ENCODE assay signal across 9 cellular contexts in the genomic region with DNA sequence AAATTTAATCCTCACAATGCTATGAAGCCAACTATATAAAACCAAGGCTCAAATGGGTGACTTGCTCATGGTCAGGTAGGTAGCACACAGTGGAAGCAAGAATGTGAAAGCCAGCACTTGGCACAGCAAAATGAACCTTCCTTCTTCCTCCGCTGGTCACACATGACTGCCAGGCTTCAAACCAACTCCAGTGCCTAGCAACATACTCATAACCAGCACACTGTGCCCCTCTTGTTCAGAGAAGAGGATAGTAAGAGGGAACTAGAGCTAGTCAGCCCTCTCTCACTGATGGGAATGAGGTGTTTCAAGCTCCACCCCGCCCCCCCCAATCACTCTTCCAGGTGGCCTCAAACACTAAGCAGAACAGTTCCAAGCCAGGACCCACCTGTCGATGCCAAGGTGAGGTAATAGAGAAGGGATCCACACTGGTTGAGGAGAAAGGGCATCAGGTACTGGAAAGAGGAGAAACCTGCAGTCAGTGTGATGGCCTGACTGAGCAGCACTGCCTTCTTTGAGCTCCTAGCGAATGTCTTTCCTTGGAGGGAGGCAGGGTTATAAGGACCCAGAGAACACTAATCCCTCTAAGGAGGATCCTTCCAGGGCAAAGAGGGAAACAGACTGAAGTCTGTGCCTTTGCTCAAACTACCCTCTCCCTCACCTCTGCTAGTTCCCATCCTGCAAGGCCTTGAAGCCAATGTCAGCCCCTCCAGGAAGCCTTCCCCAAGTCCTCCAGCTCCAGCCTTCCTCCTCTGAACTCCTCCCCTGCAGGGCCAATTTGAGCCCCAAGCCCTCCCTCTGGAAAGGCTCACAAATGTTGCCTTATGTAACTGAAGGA. TPM values are rescaled to one million over a fixed set of nuclear protein-coding genes. Genes with fewer than 3 reads are reported as not detected.
A peak's percentile ranks its signal among the peaks of the same experiment; 100 is the strongest.
DNase-seq lines count a peak whose midpoint lies in the region; ATAC-seq and TF ChIP-seq lines count a peak whose summit lies in the region.
"Had no signal": no experiment of that assay in that cellular context is flagged by ENCODE, and none has a peak within 500 bp of the region (broad histone marks: within the 10 kb centered on the region; RNA-seq: fewer than 3 reads in every experiment).

No MANE protein-coding gene starts in this region.

- CTCF ChIA-PET in SK-N-SH (lab: Yijun Ruan, JAX) (interaction anchor here (0.9 to 4.3 kb wide), 3 partner anchors 12 to 27 kb away, joined by 3 to 20 read pairs (median 8); no protein-coding TSS in a partner anchor), WTC11 (lab: Charles Lee) (interaction anchor here (1.0 to 3.5 kb wide), 4 partner anchors 14 to 28 kb away, joined by 3 to 23 read pairs (median 6); no protein-coding TSS in a partner anchor)

- ATAC-seq in SK-N-SH treated with all-trans-retinoic acid at 6 μM for 48 hours, result no peak
- no peak for ATAC-seq in WTC11
- peak; percentile 51 to 72 for ATAC-seq in stimulated activated naive B cell treated with anti-CD40 and anti-IgM and Interleukin-4, amounts not matched to agents 10 μg/mL and 1 μg/mL and 100 μg/mL, for 72 hours (replicated peaks)
- no peak for ATAC-seq in GM18909 (IDR thresholded peaks at IDR 0.05; ENCODE audit: poor library complexity, unreplicated experiment)

- H3K4me1 Mint-ChIP-seq in WTC11, result peaks cover 13% of the 10 kb centered on the region
- H3K4me1 Mint-ChIP-seq in stimulated activated naive B cell treated with anti-CD40 and anti-IgM and Interleukin-4, amounts not matched to agents 10 μg/mL and 1 μg/mL and 100 μg/mL, for 72 hours, result peaks cover 23 to 41% of the 10 kb centered on the region in 2 donors

- H3K9ac ChIP-seq in SK-N-SH (peak overlapping the region; percentile 99), iPS-15b (ENCODE audit: low read depth, low read length) (no peak overlapping the region)

- TF ChIP-seq CTCF in SK-N-SH (IDR thresholded peaks at IDR 0.05) (no peak), WTC11 (IDR thresholded peaks at IDR 0.05) (no peak)

- no peak for TF ChIP-seq RAD21 in SK-N-SH (IDR thresholded peaks at IDR 0.05; ENCODE audit: low read length)

- H3F3A ChIP-seq in SK-N-SH (replicated peaks; ENCODE audit: insufficient read depth), result peaks cover 3% of the 10 kb centered on the region

- H3K4me3 Mint-ChIP-seq in WTC11, result peak overlapping the region; percentile 95
- H3K4me3 Mint-ChIP-seq in stimulated activated naive B cell treated with anti-CD40 and anti-IgM and Interleukin-4, amounts not matched to agents 10 μg/mL and 1 μg/mL and 100 μg/mL, for 72 hours, result peak overlapping the region; percentile 96 to 99

- H3K9me3 ChIP-seq in SK-N-SH (no peaks in the 10 kb centered on the region), iPS-15b (ENCODE audit: control insufficient read depth, insufficient read depth, low read length) (no peaks in the 10 kb centered on the region)

- peak overlapping the region; percentile 90 for H3K4me2 ChIP-seq in SK-N-SH

- peaks cover 24% of the 10 kb centered on the region in 2 experiments for H3K36me3 ChIP-seq in SK-N-SH (replicated peaks in 1 of 2; ENCODE audit: control insufficient read depth in 1 of 2, insufficient read depth in 2 of 2, low read length in 1 of 2)
- H3K36me3 ChIP-seq in iPS-15b (ENCODE audit: control insufficient read depth, insufficient read depth, low read length), result peaks cover 22% of the 10 kb centered on the region

- TF ChIP-seq EP300 in SK-N-SH (IDR thresholded peaks at IDR 0.05; ENCODE audit: borderline replicate concordance in 1 of 2, low read depth in 1 of 2, low read length in 1 of 2), result no peak

- H3K4me1 ChIP-seq in SK-N-SH (ENCODE audit: control insufficient read depth in 1 of 2, insufficient read depth in 2 of 2, low read depth in 1 of 2, low read length in 1 of 2), result peaks cover 8 to 17% of the 10 kb centered on the region in 2 experiments; a peak in 3 of 4 replicates
- H3K4me1 ChIP-seq in iPS-15b (ENCODE audit: control insufficient read depth, insufficient read depth, low read length), result no peaks in the 10 kb centered on the region

- POLR2A ChIA-PET in SK-N-SH (lab: Yijun Ruan, JAX) (interaction anchor here (1.4 kb wide), 1 partner anchor 8 kb away, joined by 3 read pairs; no protein-coding TSS in a partner anchor), WTC11 (lab: Charles Lee) (interaction anchor here (1.2 to 1.3 kb wide), 2 partner anchors 10 to 21 kb away, joined by 3 to 5 read pairs; no protein-coding TSS in a partner anchor)

- H3K27me3 Mint-ChIP-seq in WTC11 (ENCODE audit: low read depth), result no peaks in the 10 kb centered on the region
- H3K27me3 Mint-ChIP-seq in stimulated activated naive B cell treated with anti-CD40 and anti-IgM and Interleukin-4, amounts not matched to agents 10 μg/mL and 1 μg/mL and 100 μg/mL, for 72 hours, result no peaks in the 10 kb centered on the region

- DNase-seq in SK-N-SH (no peak), WTC11 (ENCODE audit: low spot score) (no peak), cortex of kidney (lab: John Stamatoyannopoulos, UW) (no peak), AML-193 (lab: John Stamatoyannopoulos, UW) (no peak)
- no peak for DNase-seq in stimulated activated naive B cell treated with anti-CD40 and anti-IgM and Interleukin-4, amounts not matched to agents 10 μg/mL and 1 μg/mL and 100 μg/mL, for 72 hours
- DNase-seq: NCI-H1048 had no signal

- H3K27me3 ChIP-seq in SK-N-SH (ENCODE audit: insufficient read depth), result no peaks in the 10 kb centered on the region
- no peaks in the 10 kb centered on the region for H3K27me3 ChIP-seq in iPS-15b (ENCODE audit: control insufficient read depth, insufficient read depth, low read length)

- no peaks in the 10 kb centered on the region for H4K20me1 ChIP-seq in SK-N-SH (ENCODE audit: insufficient read depth)

- H3K9me2 ChIP-seq in SK-N-SH, result no peaks in the 10 kb centered on the region

- H3K36me3 Mint-ChIP-seq in WTC11, result peaks cover 12% of the 10 kb centered on the region
- H3K36me3 Mint-ChIP-seq in stimulated activated naive B cell treated with anti-CD40 and anti-IgM and Interleukin-4, amounts not matched to agents 10 μg/mL and 1 μg/mL and 100 μg/mL, for 72 hours, result peaks cover 26 to 50% of the 10 kb centered on the region in 2 donors

- H3K4me3 ChIP-seq in SK-N-SH (ENCODE audit: low read depth in 2 of 2, low read length in 1 of 2) (peak overlapping the region; percentile 59 to 79), iPS-15b (ENCODE audit: low read depth, low read length) (peak overlapping the region; percentile 96)

- no peaks in the 10 kb centered on the region for H3K9me3 Mint-ChIP-seq in WTC11
- no peaks in the 10 kb centered on the region for H3K9me3 Mint-ChIP-seq in stimulated activated naive B cell treated with anti-CD40 and anti-IgM and Interleukin-4, amounts not matched to agents 10 μg/mL and 1 μg/mL and 100 μg/mL, for 72 hours

- H3K79me2 ChIP-seq in SK-N-SH (ENCODE audit: insufficient read depth), result peaks cover 66% of the 10 kb centered on the region

- H3K27ac Mint-ChIP-seq in WTC11, result peak overlapping the region; percentile 87
- peak overlapping the region; percentile 69 for H3K27ac Mint-ChIP-seq in stimulated activated naive B cell treated with anti-CD40 and anti-IgM and Interleukin-4, amounts not matched to agents 10 μg/mL and 1 μg/mL and 100 μg/mL, for 72 hours

- no peak overlapping the region for H2AFZ ChIP-seq in SK-N-SH (ENCODE audit: low read depth)

- WGBS in SK-N-SH (ENCODE audit: low lambda C conversion rate), result 78% methylated on average over 4 of the region's 4 CpGs

- peak overlapping the region; percentile 79 to 83; a peak in 2 of 4 replicates for H3K27ac ChIP-seq in SK-N-SH (ENCODE audit: low read depth in 2 of 2, low read length in 1 of 2)

TF ChIP-seq in SK-N-SH, 30 proteins besides CTCF, POLR2A, EP300 and RAD21 (continues in another document):
- TF ChIP-seq SIN3A (IDR thresholded peaks at IDR 0.05; ENCODE audit: borderline replicate concordance, low read depth, low read length) (no peak), MXI1 (IDR thresholded peaks at IDR 0.05; ENCODE audit: low read depth, low read length) (no peak)

TF ChIP-seq in WTC11, 78 proteins besides CTCF, POLR2A, EP300 and RAD21 (continues in another document):
- no peak for TF ChIP-seq TCF7 (CRISPR knock-in tag; IDR thresholded peaks at IDR 0.05; ENCODE audit: low read depth)
- TF ChIP-seq, protein P1, sequence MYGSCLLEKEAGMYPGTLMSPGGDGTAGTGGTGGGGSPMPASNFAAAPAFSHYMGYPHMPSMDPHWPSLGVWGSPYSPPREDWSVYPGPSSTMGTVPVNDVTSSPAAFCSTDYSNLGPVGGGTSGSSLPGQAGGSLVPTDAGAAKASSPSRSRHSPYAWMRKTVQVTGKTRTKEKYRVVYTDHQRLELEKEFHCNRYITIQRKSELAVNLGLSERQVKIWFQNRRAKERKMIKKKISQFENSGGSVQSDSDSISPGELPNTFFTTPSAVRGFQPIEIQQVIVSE (CRISPR knock-in tag; IDR thresholded peaks at IDR 0.05; ENCODE audit: borderline replicate concordance), result no peak
- no peak for TF ChIP-seq MXD4 (CRISPR knock-in tag; IDR thresholded peaks at IDR 0.05; ENCODE audit: borderline replicate concordance)

RNA-seq across cellular contexts. Expression of gene TMEM234, which starts 1.2 kb away (rescaled TPM):
- polyA plus RNA-seq in SK-N-SH (2012; rRNA removed), result 31.8 and 31.9 TPM in 2 replicates
- polyA plus RNA-seq in SK-N-SH (2012; cell fraction: cytosol; rRNA removed), result 15.8 and 16.2 TPM in 2 replicates
- 122 and 134 TPM in 2 replicates for polyA plus RNA-seq in SK-N-SH (2012; cell fraction: nucleus; rRNA removed)
- 10.3 to 11.9 TPM (median 11.4 TPM) in 3 replicates for total RNA-seq in WTC11 (2021)

RNA-seq across cellular contexts. Expression of gene EIF3I, which starts 1.2 kb away (rescaled TPM):
- polyA plus RNA-seq in SK-N-SH (2012; rRNA removed), result 463 and 479 TPM in 2 replicates
- 440 and 513 TPM in 2 replicates for polyA plus RNA-seq in SK-N-SH (2012; cell fraction: cytosol; rRNA removed)
- polyA plus RNA-seq in SK-N-SH (2012; cell fraction: nucleus; rRNA removed), result 213 and 215 TPM in 2 replicates
- 237 to 243 TPM (median 241 TPM) in 3 replicates for total RNA-seq in WTC11 (2021)

RNA-seq across cellular contexts. Expression of gene DCDC2B, which starts 12.1 kb away (rescaled TPM):
- not detected in 2 replicates for polyA plus RNA-seq in SK-N-SH (2012; rRNA removed)
- polyA plus RNA-seq in SK-N-SH (2012; cell fraction: cytosol; rRNA removed), result not detected in 2 replicates
- 0.05 TPM in 1 of 2 replicates, not detected in the other for polyA plus RNA-seq in SK-N-SH (2012; cell fraction: nucleus; rRNA removed)
- total RNA-seq in WTC11 (2021), result not detected in 3 replicates

RNA-seq across cellular contexts. Expression of gene IQCC, which starts 15.5 kb away (rescaled TPM):
- polyA plus RNA-seq in SK-N-SH (2012; rRNA removed), result 2.4 and 2.9 TPM in 2 replicates
- polyA plus RNA-seq in SK-N-SH (2012; cell fraction: cytosol; rRNA removed), result 1.5 and 2.3 TPM in 2 replicates
- polyA plus RNA-seq in SK-N-SH (2012; cell fraction: nucleus; rRNA removed), result 2.9 and 3.6 TPM in 2 replicates
- total RNA-seq in WTC11 (2021), result 4.6 to 5.2 TPM (median 4.8 TPM) in 3 replicates

RNA-seq across cellular contexts. Expression of gene CCDC28B, which starts 20.6 kb away (rescaled TPM):
- polyA plus RNA-seq in SK-N-SH (2012; rRNA removed), result 18.8 and 26.3 TPM in 2 replicates
- 17.7 and 20.0 TPM in 2 replicates for polyA plus RNA-seq in SK-N-SH (2012; cell fraction: cytosol; rRNA removed)
- 15.6 and 22.9 TPM in 2 replicates for polyA plus RNA-seq in SK-N-SH (2012; cell fraction: nucleus; rRNA removed)
- total RNA-seq in WTC11 (2021), result 29.0 to 34.4 TPM (median 29.9 TPM) in 3 replicates

Comparison
In these comparisons a context has a peak if more than half of its experiments do, and no peak if none do; other contexts are left out.
1. ATAC-seq: peak in stimulated activated naive B cell treated with anti-CD40 and anti-IgM and Interleukin-4, amounts not matched to agents 10 μg/mL and 1 μg/mL and 100 μg/mL, for 72 hours (2 of 2); none in SK-N-SH treated with all-trans-retinoic acid at 6 μM for 48 hours (single experiment), WTC11 (single experiment) and GM18909 (single experiment).